In the genomic region with DNA sequence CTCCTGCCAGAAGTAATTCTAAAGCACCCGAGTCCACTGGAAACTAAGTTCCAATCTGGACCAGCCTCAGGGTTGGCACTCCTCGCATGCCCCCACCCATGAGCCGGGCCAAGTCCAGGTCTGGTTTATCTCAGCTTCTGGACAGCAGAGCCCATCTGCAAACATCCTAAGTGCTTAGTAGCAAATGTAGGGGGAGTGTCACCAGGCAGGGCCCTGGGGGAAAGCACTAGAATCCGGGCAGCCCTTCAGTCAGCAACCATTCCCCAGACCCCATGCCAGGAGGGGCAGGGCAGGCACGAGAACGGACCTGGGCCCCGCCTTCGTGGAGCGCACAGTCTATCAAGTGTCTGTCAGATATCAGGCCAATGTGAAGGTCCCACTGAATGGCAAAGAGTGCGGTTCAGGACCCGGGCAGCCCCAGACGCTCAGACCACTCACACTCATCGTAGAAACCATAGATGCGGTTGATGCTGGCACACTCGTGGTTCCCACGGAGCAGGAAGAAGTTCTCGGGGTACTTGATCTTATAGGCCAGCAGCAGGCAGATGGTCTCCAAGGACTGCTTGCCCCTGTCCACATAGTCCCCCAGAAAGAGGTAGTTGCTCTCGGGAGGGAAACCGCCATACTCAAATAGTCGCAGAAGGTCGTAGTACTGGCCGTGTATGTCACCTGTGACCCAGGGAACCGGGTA, we compare ENCODE assay signal across 8 cellular contexts. TPM values are rescaled to one million over a fixed set of nuclear protein-coding genes. Genes with fewer than 3 reads are reported as not detected.
A peak's percentile ranks its signal among the peaks of the same experiment; 100 is the strongest.
DNase-seq lines count a peak whose midpoint lies in the region; ATAC-seq and TF ChIP-seq lines count a peak whose summit lies in the region.

No MANE protein-coding gene starts in this region.

- DNase-seq in GM12864 (ENCODE audit: low read depth) = no peak
- no peak for DNase-seq in WERI-Rb-1
- peak; percentile 43 for DNase-seq in fibroblast of villous mesenchyme (ENCODE audit: low read depth)
- DNase-seq in GM03348 (ENCODE audit: low spot score) = no peak
- DNase-seq in NCI-H2107 (lab: John Stamatoyannopoulos, UW) = no peak

- H3K36me3 ChIP-seq in WERI-Rb-1 = peaks cover 59% of the 10 kb centered on the region
- H3K36me3 ChIP-seq in rectal smooth muscle tissue (ENCODE audit: control insufficient read depth, insufficient read depth, low read length) = peaks cover 20% of the 10 kb centered on the region

- peak overlapping the region; percentile 81 for H3K9ac ChIP-seq in rectal smooth muscle tissue (ENCODE audit: low read length)

- H3K27ac ChIP-seq in WERI-Rb-1 (peak overlapping the region; percentile 89), rectal smooth muscle tissue (ENCODE audit: low read depth, low read length) (peak overlapping the region; percentile 91)

- peaks cover 13% of the 10 kb centered on the region for H3K4me1 ChIP-seq in rectal smooth muscle tissue (ENCODE audit: control insufficient read depth, insufficient read depth, low read length)

- ATAC-seq in GM21367 (IDR thresholded peaks at IDR 0.05; ENCODE audit: unreplicated experiment) (no peak), GM21717 (IDR thresholded peaks at IDR 0.05; ENCODE audit: unreplicated experiment) (no peak)

- TF ChIP-seq CTCF in GM12864 (IDR thresholded peaks at IDR 0.05; ENCODE audit: low read depth, low read length, missing control alignments) (no peak), WERI-Rb-1 (IDR thresholded peaks at IDR 0.05; ENCODE audit: low read depth, low read length) (no peak), fibroblast of villous mesenchyme (IDR thresholded peaks at IDR 0.05; ENCODE audit: insufficient read depth, low read depth, low read length) (no peak)

- H3K4me3 ChIP-seq in GM12864 (ENCODE audit: low read depth, low read length) (peak overlapping the region; percentile 86), WERI-Rb-1 (ENCODE audit: low read depth, low read length) (peak overlapping the region; percentile 89), fibroblast of villous mesenchyme (ENCODE audit: low read depth, low read length) (peak overlapping the region; percentile 90), rectal smooth muscle tissue (ENCODE audit: low read length) (peak overlapping the region; percentile 87)

- H3K27me3 ChIP-seq in WERI-Rb-1 (ENCODE audit: insufficient read depth, low read depth, severe bottlenecking) (no peaks in the 10 kb centered on the region), rectal smooth muscle tissue (ENCODE audit: control insufficient read depth, insufficient read depth, low read length) (no peaks in the 10 kb centered on the region)

- no peaks in the 10 kb centered on the region for H3K9me3 ChIP-seq in WERI-Rb-1 (ENCODE audit: severe bottlenecking)

RNA-seq across cellular contexts. Expression of a gene that starts 1.3 kb away (rescaled TPM):
- total RNA-seq in fibroblast of villous mesenchyme = 172 and 202 TPM in 2 replicates

RNA-seq across cellular contexts. Expression of a gene that starts 3.5 kb away (rescaled TPM):
- total RNA-seq in fibroblast of villous mesenchyme = not detected in 2 replicates

RNA-seq across cellular contexts. Expression of a gene that starts 8.6 kb away (rescaled TPM):
- total RNA-seq in fibroblast of villous mesenchyme = 4.3 and 6.4 TPM in 2 replicates

RNA-seq across cellular contexts. Expression of a gene that starts 15.1 kb away (rescaled TPM):
- total RNA-seq in fibroblast of villous mesenchyme = not detected in 2 replicates

RNA-seq across cellular contexts. Expression of a gene that starts 27.0 kb away (rescaled TPM):
- 3.5 and 4.7 TPM in 2 replicates for total RNA-seq in fibroblast of villous mesenchyme
